9 cellular contexts compared by ENCODE assay signal in the genomic region with DNA sequence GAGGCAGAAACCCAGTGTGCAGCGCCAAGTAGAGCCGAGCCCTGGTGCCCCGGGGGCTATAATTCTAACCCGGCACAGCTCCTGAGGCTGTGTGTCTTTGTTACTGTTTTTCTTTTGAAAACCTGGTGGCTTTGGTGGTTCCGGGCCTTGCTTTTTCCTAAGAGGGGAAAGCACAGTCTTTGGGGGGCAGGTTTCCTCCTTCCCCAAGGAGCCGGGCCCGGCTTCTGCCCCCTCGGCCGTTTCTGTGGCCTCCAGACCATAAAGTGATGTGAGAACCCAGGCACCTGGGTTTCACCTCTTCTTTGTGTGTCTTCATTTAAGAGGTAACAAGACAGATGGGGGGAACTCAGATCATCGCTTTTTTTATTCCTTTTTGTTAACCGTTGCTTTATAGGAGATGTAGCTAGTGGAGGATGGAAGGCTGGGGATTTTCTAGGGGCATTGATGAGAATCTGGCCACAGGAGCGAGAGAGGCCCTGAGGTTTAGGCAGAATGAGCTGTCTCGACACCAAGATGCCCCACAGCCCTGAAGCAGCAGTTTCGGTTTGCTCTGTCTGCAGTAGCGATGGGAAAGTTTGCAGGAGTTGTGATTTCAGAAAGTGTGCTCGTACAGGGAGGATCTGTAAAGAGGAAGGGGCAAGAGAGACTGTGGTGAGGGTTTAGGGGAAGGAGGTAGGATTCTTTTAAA.
DNase-seq lines count a peak whose midpoint lies in the region; ATAC-seq, FAIRE-seq and TF ChIP-seq lines count a peak whose summit lies in the region.
"Had no signal": no experiment of that assay in that cellular context is flagged by ENCODE, and none has a peak within 500 bp of the region (broad histone marks: within the 10 kb centered on the region; RNA-seq: fewer than 3 reads in every experiment).

No MANE protein-coding gene starts in this region.

- H3K27me3 Mint-ChIP-seq in endodermal cell (ENCODE audit: insufficient read depth) = no peaks in the 10 kb centered on the region

- TF ChIP-seq CTCF in endodermal cell (conservative IDR thresholded peaks at IDR 0.05) = no peak

- ATAC-seq in GM21447 (IDR thresholded peaks at IDR 0.05; ENCODE audit: unreplicated experiment) (peak; percentile 82), HG03460 (IDR thresholded peaks at IDR 0.05; ENCODE audit: unreplicated experiment) (peak; percentile 85)
- ATAC-seq: Panc1 had no signal

- H3K4me3 Mint-ChIP-seq in endodermal cell = no peak overlapping the region

- peak overlapping the region; percentile 27 for H3K27ac ChIP-seq in endodermal cell (ENCODE audit: low read depth, low read length)

- H3K4me1 ChIP-seq in endodermal cell (ENCODE audit: control insufficient read depth, insufficient read depth, low read length) = no peaks in the 10 kb centered on the region

- H3K36me3 ChIP-seq in endodermal cell (ENCODE audit: control insufficient read depth, insufficient read depth, low read length) = peaks cover 78% of the 10 kb centered on the region

- no peak overlapping the region for H3K4me3 ChIP-seq in endodermal cell (ENCODE audit: low read length)

- no peaks in the 10 kb centered on the region for H3K9me3 ChIP-seq in endodermal cell (ENCODE audit: control insufficient read depth, low read length)

- no peak overlapping the region for H3K27ac Mint-ChIP-seq in endodermal cell

- DNase-seq in GM18507 (ENCODE audit: extremely low spot score, insufficient read length, low read depth) = peak; percentile 58
- DNase-seq in endodermal cell = no peak
- DNase-seq in iPS-NIHi7 (ENCODE audit: extremely low spot score) = no peak
- DNase-seq in NCI-H1417 treated with DMSO at 0.1 percent for 48 hours (lab: John Stamatoyannopoulos, UW) = no peak
- DNase-seq in cerebellar nuclear complex (lab: John Stamatoyannopoulos, UW) = no peak
- no peak for DNase-seq in urothelium cell line (ENCODE audit: low spot score)

- peak; percentile 100 for FAIRE-seq in GM18507 (lab: Jason Lieb, UNC)
- no peak for FAIRE-seq in urothelium cell line (lab: Jason Lieb, UNC)

- no peaks in the 10 kb centered on the region for H3K9me3 Mint-ChIP-seq in endodermal cell

- H3K9ac ChIP-seq in endodermal cell (ENCODE audit: extremely low read depth, low read length, poor library complexity, severe bottlenecking) = no peak overlapping the region

- no peaks in the 10 kb centered on the region for H3K27me3 ChIP-seq in endodermal cell (ENCODE audit: control insufficient read depth, insufficient read depth, low read length, poor library complexity, severe bottlenecking)

- H3K36me3 Mint-ChIP-seq in endodermal cell (ENCODE audit: low read depth) = peaks cover 64% of the 10 kb centered on the region

- 91 to 97% methylated on average over 6 to 16 of the region's 16 CpGs for whole genome bisulfite sequencing in endodermal cell (ENCODE audit: insufficient coverage in 1 of 2, insufficient read length in 1 of 2), 2 experiments

- H3K4me1 Mint-ChIP-seq in endodermal cell = peaks cover 5% of the 10 kb centered on the region
